Comparison of ENCODE assay signal across 14 cellular contexts in genomic region chr17:72699566-72699965, GRCh38.
A peak's percentile ranks its signal among the peaks of the same experiment; 100 is the strongest.
DNase-seq lines count a peak whose midpoint lies in the region; ATAC-seq lines count a peak whose summit lies in the region.
"Had no signal": no experiment of that assay in that cellular context is flagged by ENCODE, and none has a peak within 500 bp of the region (broad histone marks: within the 10 kb centered on the region; RNA-seq: fewer than 3 reads in every experiment).

No MANE protein-coding gene starts in this region.

- ATAC-seq in HG02642 (IDR thresholded peaks at IDR 0.05; ENCODE audit: poor library complexity, unreplicated experiment) (no peak), GM21515 (IDR thresholded peaks at IDR 0.05; ENCODE audit: unreplicated experiment) (no peak)
- ATAC-seq: activated CD8-positive, alpha-beta T cell treated with anti-CD3 and anti-CD28 coated beads, Interleukin-2, amount 10 ng/mL, durations not matched to agents 7 days and 5 days; esophagus mucosa; naive thymus-derived CD4-positive, alpha-beta T cell had no signal

- H3K4me2 ChIP-seq in skeletal muscle satellite cell (ENCODE audit: low read length) = peak overlapping the region; percentile 18

- peak overlapping the region; percentile 29 for H3K4me3 ChIP-seq in adipocyte (ENCODE audit: low read length)
- no peak overlapping the region for H3K4me3 ChIP-seq in skeletal muscle satellite cell (ENCODE audit: low read length)
- H3K4me3 ChIP-seq: skin epidermis, thyroid gland had no signal

- H3K9me3 ChIP-seq in adipocyte (ENCODE audit: control insufficient read depth, low read length) (no peaks in the 10 kb centered on the region), skeletal muscle satellite cell (replicated peaks; ENCODE audit: low read length) (no peaks in the 10 kb centered on the region)
- H3K9me3 ChIP-seq: thyroid gland had no signal

- H3K4me1 ChIP-seq in adipocyte (ENCODE audit: control insufficient read depth, insufficient read depth, low read length) (peaks cover 18% of the 10 kb centered on the region), skeletal muscle satellite cell (ENCODE audit: control insufficient read depth, insufficient read depth, low read length) (peaks cover 19% of the 10 kb centered on the region)
- H3K4me1 ChIP-seq: thyroid gland had no signal

- no peaks in the 10 kb centered on the region for H3K36me3 ChIP-seq in adipocyte (ENCODE audit: control insufficient read depth, insufficient read depth, low read length, severe bottlenecking)
- H3K36me3 ChIP-seq in skeletal muscle satellite cell (ENCODE audit: insufficient read depth, low read length) = no peaks in the 10 kb centered on the region
- H3K36me3 ChIP-seq: thyroid gland had no signal

- DNase-seq in GOT3 (lab: John Stamatoyannopoulos, UW) = peak; percentile 7
- peak; percentile 55 for DNase-seq in adipocyte (ENCODE audit: low read depth)
- DNase-seq in foreskin melanocyte = peak; percentile 90
- DNase-seq in NCI-H226 = no peak
- no peak for DNase-seq in NCI-H1930 (lab: John Stamatoyannopoulos, UW)
- DNase-seq: activated CD8-positive, alpha-beta T cell treated with anti-CD3 and anti-CD28 coated beads, Interleukin-2, amount 10 ng/mL, durations not matched to agents 7 days and 5 days; activated effector memory CD4-positive, alpha-beta T cell treated with anti-CD3 and anti-CD28 coated beads, Interleukin-2, amount 50 U/mL, for 16 hours; naive thymus-derived CD4-positive, alpha-beta T cell; thyroid gland had no signal

- H3K27me3 ChIP-seq in adipocyte (replicated peaks; ENCODE audit: control insufficient read depth, insufficient read depth, low read length) = peaks cover 6% of the 10 kb centered on the region
- no peaks in the 10 kb centered on the region for H3K27me3 ChIP-seq in skeletal muscle satellite cell (ENCODE audit: control insufficient read depth, insufficient read depth, low read length)
- H3K27me3 ChIP-seq: thyroid gland had no signal

- H3K9ac ChIP-seq in adipocyte (ENCODE audit: low read length) (no peak overlapping the region), skeletal muscle satellite cell (ENCODE audit: low read depth, low read length) (peak overlapping the region; percentile 10)

Comparison
In these comparisons a context has a peak if more than half of its experiments do, and no peak if none do; other contexts are left out.
1. DNase-seq: peak in GOT3 (single experiment), adipocyte (single experiment) and foreskin melanocyte (single experiment); none in NCI-H226 (single experiment) and NCI-H1930 (0 of 2).